ENCODE assay signal across 11 cellular contexts in the genomic region with DNA sequence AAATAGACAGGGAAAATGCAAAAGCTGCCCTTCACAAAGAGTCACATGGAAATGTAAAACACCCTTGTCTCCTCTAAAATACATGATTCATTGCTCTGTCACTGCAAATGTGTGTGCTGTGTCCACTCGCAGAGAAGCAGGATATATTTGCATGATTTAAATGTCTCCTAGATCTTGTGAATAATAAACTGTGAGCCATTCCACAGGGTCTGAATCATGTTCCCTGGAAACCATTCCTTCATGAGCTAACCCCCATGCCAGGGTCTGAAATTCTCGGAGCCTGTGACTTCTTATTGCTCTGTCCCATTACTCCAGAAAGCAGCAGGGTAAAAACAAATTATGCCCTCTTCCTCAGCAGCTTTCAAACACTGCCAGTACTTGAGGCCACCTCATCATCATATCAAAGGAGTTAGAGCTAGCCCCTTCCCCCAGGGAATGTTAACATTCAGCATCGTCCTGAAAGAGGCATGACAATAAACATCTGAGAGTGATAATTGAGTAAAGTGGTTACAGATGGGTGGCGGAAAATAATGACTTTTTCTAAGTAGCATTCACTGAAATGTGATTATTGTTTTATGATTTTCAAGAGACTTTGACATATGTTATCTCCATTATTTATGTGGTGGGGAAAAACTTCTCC. TPM values are rescaled to one million over a fixed set of nuclear protein-coding genes. Genes with fewer than 3 reads are reported as not detected.
DNase-seq lines count a peak whose midpoint lies in the region; FAIRE-seq and TF ChIP-seq lines count a peak whose summit lies in the region.
"Had no signal": no experiment of that assay in that cellular context is flagged by ENCODE, and none has a peak within 500 bp of the region (broad histone marks: within the 10 kb centered on the region; RNA-seq: fewer than 3 reads in every experiment).

No MANE protein-coding gene starts in this region.

- CTCF ChIA-PET in endothelial cell of umbilical vein (lab: Charles Lee) = interaction anchor here (1.0 kb wide), 1 partner anchor 9 kb away, joined by 3 read pairs; no protein-coding TSS in a partner anchor

- POLR2A ChIA-PET in endothelial cell of umbilical vein (lab: Charles Lee) = no interaction called here

- peaks cover 16% of the 10 kb centered on the region for H3K4me1 ChIP-seq in GM23248 (ENCODE audit: insufficient read depth)
- H3K4me1 ChIP-seq in endothelial cell of umbilical vein (ENCODE audit: control insufficient read depth, extremely low read depth, insufficient read depth, low read length) = no peaks in the 10 kb centered on the region
- H3K4me1 ChIP-seq in neural progenitor cell = peaks cover 18% of the 10 kb centered on the region

- H2AFZ ChIP-seq in GM23248 (peak overlapping the region; percentile 26; the same call in 1 of the 2 replicates), endothelial cell of umbilical vein (ENCODE audit: low read depth, low read length) (peak overlapping the region; percentile 59), neural progenitor cell (replicated peaks) (peak overlapping the region; percentile 85)

- H3K27ac Mint-ChIP-seq in neural progenitor cell = peak overlapping the region; percentile 92
- no peak overlapping the region for H3K27ac Mint-ChIP-seq in activated T-helper 1 cell treated with anti-CD3 and anti-CD28 coated beads, Interleukin-12 subunit alpha, Interleukin-12 subunit beta, Interleukin-2, Interleukin-4 antibody, amounts not matched to agents 30 ng/mL and 10 ng/mL and 1 ng/mL, durations not matched to agents 14 hours and 24 hours and 36 hours
- no peak overlapping the region for H3K27ac Mint-ChIP-seq in activated T-cell treated with anti-CD3 and anti-CD28 coated beads, Interleukin-2, amount 50 U/mL, for 24 hours
- H3K27ac Mint-ChIP-seq: T-helper 2 cell treated with Interferon-gamma antibody and Interleukin-4, amounts not matched to agents 5 μg/mL and 100 μg/mL, for 36 hours had no signal

- H3K9ac ChIP-seq in GM23248 (peak overlapping the region; percentile 68), endothelial cell of umbilical vein (replicated peaks; ENCODE audit: extremely low read depth, insufficient read depth, low read length) (no peak overlapping the region), neural progenitor cell (no peak overlapping the region)

- peak overlapping the region; percentile 54 for H3K4me3 ChIP-seq in GM23248
- no peak overlapping the region for H3K4me3 ChIP-seq in endothelial cell of umbilical vein (replicated peaks in 1 of 3; ENCODE audit: insufficient read depth in 1 of 3, low read depth in 1 of 3, low read length in 3 of 3)
- no peak overlapping the region for H3K4me3 ChIP-seq in neural progenitor cell

- 0 to 2% methylated on average over 4 of the region's 4 CpGs for WGBS in GM23248 (ENCODE audit: low coverage in 1 of 2, low lambda C conversion rate in 2 of 2, missing lambda C conversion rate in 2 of 2), 2 experiments

- TF ChIP-seq CTCF in endothelial cell of umbilical vein (IDR thresholded peaks at IDR 0.05; ENCODE audit: extremely low read depth in 1 of 2, insufficient read depth in 1 of 2, low read depth in 1 of 2, low read length in 2 of 2) (no peak), neural progenitor cell (IDR thresholded peaks at IDR 0.05) (no peak)

- H3K27ac ChIP-seq in GM23248 = peak overlapping the region; percentile 83
- H3K27ac ChIP-seq in endothelial cell of umbilical vein (ENCODE audit: insufficient read depth, low read depth, low read length) = no peak overlapping the region
- H3K27ac ChIP-seq in neural progenitor cell = no peak overlapping the region
- H3K27ac ChIP-seq: HL-60 had no signal

- no peak for TF ChIP-seq POLR2A in endothelial cell of umbilical vein (IDR thresholded peaks at IDR 0.05; ENCODE audit: low read depth, low read length)

- H3K27me3 ChIP-seq in GM23248 (replicated peaks; ENCODE audit: insufficient read depth) (no peaks in the 10 kb centered on the region), endothelial cell of umbilical vein (ENCODE audit: control insufficient read depth in 2 of 2, insufficient read depth in 2 of 2, low read length in 2 of 2) (no peaks in the 10 kb centered on the region), neural progenitor cell (no peaks in the 10 kb centered on the region)

- in situ Hi-C loops in GM23248 (cut with MboI) = no loop called here

- dilution Hi-C loops in endothelial cell of umbilical vein (cut with MboI; ENCODE audit: extremely low pct_ligation_motif_present, low sequenced_read_pairs) = loop anchor here (25.0 kb wide), 1 partner anchor 172 kb away; no protein-coding TSS in a partner anchor

- peaks cover 12% of the 10 kb centered on the region for H3K27me3 Mint-ChIP-seq in neural progenitor cell (ENCODE audit: insufficient read depth, low read depth)
- H3K27me3 Mint-ChIP-seq in activated T-helper 1 cell treated with anti-CD3 and anti-CD28 coated beads, Interleukin-12 subunit alpha, Interleukin-12 subunit beta, Interleukin-2, Interleukin-4 antibody, amounts not matched to agents 30 ng/mL and 10 ng/mL and 1 ng/mL, durations not matched to agents 14 hours and 24 hours and 36 hours (ENCODE audit: insufficient read depth) = peaks cover 5% of the 10 kb centered on the region
- H3K27me3 Mint-ChIP-seq in activated T-cell treated with anti-CD3 and anti-CD28 coated beads, Interleukin-2, amount 50 U/mL, for 24 hours = peaks cover 30% of the 10 kb centered on the region

- peaks cover 47% of the 10 kb centered on the region for H3K4me1 Mint-ChIP-seq in neural progenitor cell
- H3K4me1 Mint-ChIP-seq in activated T-helper 1 cell treated with anti-CD3 and anti-CD28 coated beads, Interleukin-12 subunit alpha, Interleukin-12 subunit beta, Interleukin-2, Interleukin-4 antibody, amounts not matched to agents 30 ng/mL and 10 ng/mL and 1 ng/mL, durations not matched to agents 14 hours and 24 hours and 36 hours (ENCODE audit: low read depth) = no peaks in the 10 kb centered on the region
- no peaks in the 10 kb centered on the region for H3K4me1 Mint-ChIP-seq in activated T-cell treated with anti-CD3 and anti-CD28 coated beads, Interleukin-2, amount 50 U/mL, for 24 hours (ENCODE audit: low read depth)

- H3K79me2 ChIP-seq in GM23248 (ENCODE audit: insufficient read depth) (no peaks in the 10 kb centered on the region), endothelial cell of umbilical vein (ENCODE audit: control insufficient read depth, insufficient read depth, low read length) (no peaks in the 10 kb centered on the region), neural progenitor cell (ENCODE audit: low read depth) (no peaks in the 10 kb centered on the region)

- no peaks in the 10 kb centered on the region for H3K9me2 ChIP-seq in GM23248 (ENCODE audit: insufficient read depth)

- no TSS peak for BruUV-seq in endothelial cell of umbilical vein (replicated peaks; lab: Mats Ljungman, UMichigan)

- H3K9me3 Mint-ChIP-seq in neural progenitor cell = peaks cover 21% of the 10 kb centered on the region
- no peaks in the 10 kb centered on the region for H3K9me3 Mint-ChIP-seq in activated T-helper 1 cell treated with anti-CD3 and anti-CD28 coated beads, Interleukin-12 subunit alpha, Interleukin-12 subunit beta, Interleukin-2, Interleukin-4 antibody, amounts not matched to agents 30 ng/mL and 10 ng/mL and 1 ng/mL, durations not matched to agents 14 hours and 24 hours and 36 hours
- no peaks in the 10 kb centered on the region for H3K9me3 Mint-ChIP-seq in activated T-cell treated with anti-CD3 and anti-CD28 coated beads, Interleukin-2, amount 50 U/mL, for 24 hours
- H3K9me3 Mint-ChIP-seq: T-helper 2 cell treated with Interferon-gamma antibody and Interleukin-4, amounts not matched to agents 5 μg/mL and 100 μg/mL, for 36 hours had no signal

- H3K9me1 ChIP-seq in endothelial cell of umbilical vein (replicated peaks; ENCODE audit: control insufficient read depth, extremely low read depth, insufficient read depth, low read length) = no peaks in the 10 kb centered on the region

- no peaks in the 10 kb centered on the region for H4K20me1 ChIP-seq in GM23248 (ENCODE audit: insufficient read depth)
- no peaks in the 10 kb centered on the region for H4K20me1 ChIP-seq in endothelial cell of umbilical vein (replicated peaks; ENCODE audit: control insufficient read depth, extremely low read depth, insufficient read depth, low read length)
- no peaks in the 10 kb centered on the region for H4K20me1 ChIP-seq in neural progenitor cell (ENCODE audit: low read depth)

- peak overlapping the region; percentile 74 for H3K4me3 Mint-ChIP-seq in neural progenitor cell
- no peak overlapping the region for H3K4me3 Mint-ChIP-seq in activated T-helper 1 cell treated with anti-CD3 and anti-CD28 coated beads, Interleukin-12 subunit alpha, Interleukin-12 subunit beta, Interleukin-2, Interleukin-4 antibody, amounts not matched to agents 30 ng/mL and 10 ng/mL and 1 ng/mL, durations not matched to agents 14 hours and 24 hours and 36 hours
- H3K4me3 Mint-ChIP-seq in activated T-cell treated with anti-CD3 and anti-CD28 coated beads, Interleukin-2, amount 50 U/mL, for 24 hours = no peak overlapping the region
- H3K4me3 Mint-ChIP-seq: T-helper 2 cell treated with Interferon-gamma antibody and Interleukin-4, amounts not matched to agents 5 μg/mL and 100 μg/mL, for 36 hours had no signal

- no peaks in the 10 kb centered on the region for H3K9me3 ChIP-seq in GM23248 (ENCODE audit: low read depth)
- no peaks in the 10 kb centered on the region for H3K9me3 ChIP-seq in endothelial cell of umbilical vein (replicated peaks; ENCODE audit: control insufficient read depth, insufficient read depth, low read length)
- peaks cover 6% of the 10 kb centered on the region for H3K9me3 ChIP-seq in neural progenitor cell (ENCODE audit: low read depth)

- H3K36me3 ChIP-seq in GM23248 (ENCODE audit: low read depth) = no peaks in the 10 kb centered on the region
- no peaks in the 10 kb centered on the region for H3K36me3 ChIP-seq in endothelial cell of umbilical vein (ENCODE audit: control insufficient read depth in 2 of 2, extremely low read depth in 1 of 2, insufficient read depth in 2 of 2, low read length in 2 of 2)
- H3K36me3 ChIP-seq in neural progenitor cell = no peaks in the 10 kb centered on the region

- peak; percentile 69 for FAIRE-seq in endothelial cell of umbilical vein (lab: Jason Lieb, UNC)
- FAIRE-seq: GM18507 had no signal

- H3K4me2 ChIP-seq in GM23248 (ENCODE audit: unreplicated experiment) (peak overlapping the region; percentile 74), endothelial cell of umbilical vein (ENCODE audit: insufficient read depth, low read length) (no peak overlapping the region), neural progenitor cell (peak overlapping the region; percentile 65)

- DNase-seq in GM23248 (peak; percentile 93), NCI-H345 treated with DMSO at 0.1 percent for 48 hours (lab: John Stamatoyannopoulos, UW; ENCODE audit: unreplicated experiment) (peak; percentile 95), endothelial cell of umbilical vein (ENCODE audit: low read depth, low spot score) (peak; percentile 22), neural progenitor cell (ENCODE audit: low spot score) (peak; percentile 15), SHP77 treated with DMSO at 0.1 percent for 48 hours (lab: John Stamatoyannopoulos, UW) (no peak), NCI-H82 treated with DMSO at 0.1 percent for 48 hours (lab: John Stamatoyannopoulos, UW; ENCODE audit: unreplicated experiment) (no peak)
- no peak for DNase-seq in activated T-helper 1 cell treated with anti-CD3 and anti-CD28 coated beads, Interleukin-12 subunit alpha, Interleukin-12 subunit beta, Interleukin-2, Interleukin-4 antibody, amounts not matched to agents 30 ng/mL and 10 ng/mL and 1 ng/mL, durations not matched to agents 14 hours and 24 hours and 36 hours (ENCODE audit: low spot score)
- DNase-seq in activated T-cell treated with anti-CD3 and anti-CD28 coated beads, Interleukin-2, amount 50 U/mL, for 24 hours = no peak

- H3F3A ChIP-seq in GM23248 (ENCODE audit: insufficient read depth) = peaks cover 15% of the 10 kb centered on the region
- H3F3A ChIP-seq in neural progenitor cell (ENCODE audit: low read depth) = no peaks in the 10 kb centered on the region

- peaks cover 6% of the 10 kb centered on the region for H3K36me3 Mint-ChIP-seq in neural progenitor cell
- H3K36me3 Mint-ChIP-seq in activated T-helper 1 cell treated with anti-CD3 and anti-CD28 coated beads, Interleukin-12 subunit alpha, Interleukin-12 subunit beta, Interleukin-2, Interleukin-4 antibody, amounts not matched to agents 30 ng/mL and 10 ng/mL and 1 ng/mL, durations not matched to agents 14 hours and 24 hours and 36 hours (ENCODE audit: low read depth) = no peaks in the 10 kb centered on the region
- no peaks in the 10 kb centered on the region for H3K36me3 Mint-ChIP-seq in activated T-cell treated with anti-CD3 and anti-CD28 coated beads, Interleukin-2, amount 50 U/mL, for 24 hours (ENCODE audit: low read depth)

- intact Hi-C loops in endothelial cell of umbilical vein (cut with micrococcal nuclease) = no loop called here
- intact Hi-C loops in activated T-helper 1 cell treated with anti-CD3 and anti-CD28 coated beads, Interleukin-12 subunit alpha, Interleukin-12 subunit beta, Interleukin-2, Interleukin-4 antibody, amounts not matched to agents 30 ng/mL and 10 ng/mL and 1 ng/mL, durations not matched to agents 14 hours and 24 hours and 36 hours (cut with micrococcal nuclease) = no loop called here

RNA-seq across cellular contexts. Expression of gene CNGA3, which starts 11.7 kb away (rescaled TPM):
- under 0.01 and 0.51 TPM in 2 replicates for total RNA-seq in GM23248 (2014; rRNA removed; shearing (Covaris generic))
- 0.20 and 0.30 TPM in 2 replicates for polyA plus RNA-seq in GM23248 (2016; fragmentation: Nextera tagmentation; extraction: Ambion mirVana)
- not detected in 2 replicates for total RNA-seq in endothelial cell of umbilical vein
- polyA plus RNA-seq in endothelial cell of umbilical vein = not detected in 2 replicates
- polyA plus RNA-seq in endothelial cell of umbilical vein (2011; cell fraction: cytosol; rRNA removed) = not detected in 2 replicates
- not detected in 2 replicates for polyA plus RNA-seq in endothelial cell of umbilical vein (2011; cell fraction: nucleus; rRNA removed)
- polyA plus RNA-seq in endothelial cell of umbilical vein (2012) = not detected in 2 replicates
- polyA minus RNA-seq in endothelial cell of umbilical vein = not detected in 2 replicates
- polyA minus RNA-seq in endothelial cell of umbilical vein (2011; cell fraction: cytosol; rRNA and poly(A)+ RNA removed) = not detected
- not detected in 2 replicates for polyA minus RNA-seq in endothelial cell of umbilical vein (2011; cell fraction: nucleus; rRNA and poly(A)+ RNA removed)
- total RNA-seq in neural progenitor cell (ENCODE audit: low replicate concordance) = not detected in 2 replicates
- not detected in 2 replicates for total RNA-seq in activated T-helper 1 cell treated with anti-CD3 and anti-CD28 coated beads, Interleukin-12 subunit alpha, Interleukin-12 subunit beta, Interleukin-2, Interleukin-4 antibody, amounts not matched to agents 30 ng/mL and 10 ng/mL and 1 ng/mL, durations not matched to agents 14 hours and 24 hours and 36 hours

Comparison
In these comparisons a context has a peak if more than half of its experiments do, and no peak if none do; other contexts are left out.
1. DNase-seq: peak in GM23248 (single experiment), NCI-H345 treated with DMSO at 0.1 percent for 48 hours (single experiment), endothelial cell of umbilical vein (single experiment) and neural progenitor cell (single experiment); none in activated T-helper 1 cell treated with anti-CD3 and anti-CD28 coated beads, Interleukin-12 subunit alpha, Interleukin-12 subunit beta, Interleukin-2, Interleukin-4 antibody, amounts not matched to agents 30 ng/mL and 10 ng/mL and 1 ng/mL, durations not matched to agents 14 hours and 24 hours and 36 hours (single experiment), activated T-cell treated with anti-CD3 and anti-CD28 coated beads, Interleukin-2, amount 50 U/mL, for 24 hours (single experiment), SHP77 treated with DMSO at 0.1 percent for 48 hours (single experiment) and NCI-H82 treated with DMSO at 0.1 percent for 48 hours (single experiment).
2. H2AFZ ChIP-seq: peak in every context shown above with its lines; median percentile 85 in neural progenitor cell; 59 in endothelial cell of umbilical vein; 26 in GM23248.